ENCODE assay signal across 9 cellular contexts in the genomic region with DNA sequence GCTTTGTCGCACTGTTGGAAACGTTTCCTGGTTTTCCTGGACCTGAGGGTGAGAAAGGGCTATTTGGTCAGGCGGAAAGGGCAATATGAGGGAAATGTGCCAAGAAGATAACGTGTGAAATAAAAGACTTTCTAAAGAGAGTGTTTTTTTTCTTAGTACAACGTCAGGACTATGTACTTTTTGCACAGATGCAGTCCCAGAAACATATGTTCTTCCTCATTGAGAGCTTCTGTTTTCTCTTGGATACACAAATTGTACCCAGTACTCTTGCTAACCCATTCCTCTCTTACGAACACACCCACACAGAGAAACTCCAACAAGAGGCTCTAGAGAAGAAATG. TPM values are rescaled to one million over a fixed set of nuclear protein-coding genes. Genes with fewer than 3 reads are reported as not detected.
DNase-seq lines count a peak whose midpoint lies in the region; ATAC-seq and TF ChIP-seq lines count a peak whose summit lies in the region.
"Had no signal": no experiment of that assay in that cellular context is flagged by ENCODE, and none has a peak within 500 bp of the region (broad histone marks: within the 10 kb centered on the region; RNA-seq: fewer than 3 reads in every experiment).

No MANE protein-coding gene starts in this region.

- peaks cover 10% of the 10 kb centered on the region for H3K27me3 ChIP-seq in iPS-15b (ENCODE audit: control insufficient read depth, insufficient read depth, low read length)

- no peaks in the 10 kb centered on the region for H3K36me3 Mint-ChIP-seq in activated T-helper 1 cell treated with anti-CD3 and anti-CD28 coated beads, Interleukin-12 subunit alpha, Interleukin-12 subunit beta, Interleukin-2, Interleukin-4 antibody, amounts not matched to agents 30 ng/mL and 10 ng/mL and 1 ng/mL, durations not matched to agents 14 hours and 24 hours and 36 hours (ENCODE audit: low read depth)

- H3K4me3 ChIP-seq in iPS-15b (ENCODE audit: low read depth, low read length) (peak overlapping the region; percentile 89), skin epidermis (peak overlapping the region; percentile 23 to 71 (median 43))

- in situ Hi-C loops in GM13977 (cut with MboI; ENCODE audit: low pct_unique_long_range_greater_than_20kb, low sequenced_read_pairs, unreplicated experiment) = no loop called here

- H3K4me3 Mint-ChIP-seq in activated T-helper 1 cell treated with anti-CD3 and anti-CD28 coated beads, Interleukin-12 subunit alpha, Interleukin-12 subunit beta, Interleukin-2, Interleukin-4 antibody, amounts not matched to agents 30 ng/mL and 10 ng/mL and 1 ng/mL, durations not matched to agents 14 hours and 24 hours and 36 hours = peak overlapping the region; percentile 46

- H3K27ac Mint-ChIP-seq in activated T-helper 1 cell treated with anti-CD3 and anti-CD28 coated beads, Interleukin-12 subunit alpha, Interleukin-12 subunit beta, Interleukin-2, Interleukin-4 antibody, amounts not matched to agents 30 ng/mL and 10 ng/mL and 1 ng/mL, durations not matched to agents 14 hours and 24 hours and 36 hours = no peak overlapping the region

- no peaks in the 10 kb centered on the region for H3K9me3 ChIP-seq in iPS-15b (ENCODE audit: control insufficient read depth, insufficient read depth, low read length)

- peaks cover 18% of the 10 kb centered on the region for H3K4me1 ChIP-seq in iPS-15b (ENCODE audit: control insufficient read depth, insufficient read depth, low read length)

- peak overlapping the region in 10 of 21 experiments; percentile 19 to 76 (median 59) for H3K27ac ChIP-seq in skin epidermis

- DNase-seq in NCI-H1694 treated with DMSO at 0.1 percent for 48 hours (lab: John Stamatoyannopoulos, UW) (peak; percentile 32), NCI-H1694 (lab: John Stamatoyannopoulos, UW) (no peak), NCI-H345 treated with DMSO at 0.1 percent for 48 hours (lab: John Stamatoyannopoulos, UW; ENCODE audit: unreplicated experiment) (no peak), GM13977 (ENCODE audit: low spot score) (no peak)
- DNase-seq in activated T-helper 1 cell treated with anti-CD3 and anti-CD28 coated beads, Interleukin-12 subunit alpha, Interleukin-12 subunit beta, Interleukin-2, Interleukin-4 antibody, amounts not matched to agents 30 ng/mL and 10 ng/mL and 1 ng/mL, durations not matched to agents 14 hours and 24 hours and 36 hours (ENCODE audit: low spot score) = no peak
- DNase-seq: cerebellar nuclear complex had no signal

- intact Hi-C loops in activated T-helper 1 cell treated with anti-CD3 and anti-CD28 coated beads, Interleukin-12 subunit alpha, Interleukin-12 subunit beta, Interleukin-2, Interleukin-4 antibody, amounts not matched to agents 30 ng/mL and 10 ng/mL and 1 ng/mL, durations not matched to agents 14 hours and 24 hours and 36 hours (cut with micrococcal nuclease) = loop anchor here (10.0 kb wide), 1 partner anchor 1128 kb away; a partner anchor contains a TSS

- no peaks in the 10 kb centered on the region for H3K9me3 Mint-ChIP-seq in activated T-helper 1 cell treated with anti-CD3 and anti-CD28 coated beads, Interleukin-12 subunit alpha, Interleukin-12 subunit beta, Interleukin-2, Interleukin-4 antibody, amounts not matched to agents 30 ng/mL and 10 ng/mL and 1 ng/mL, durations not matched to agents 14 hours and 24 hours and 36 hours

- TF ChIP-seq CTCF in GM13977 (IDR thresholded peaks at IDR 0.05; ENCODE audit: extremely low read depth, insufficient read depth, missing control alignments) = no peak

- peaks cover 43% of the 10 kb centered on the region for H3K27me3 Mint-ChIP-seq in activated T-helper 1 cell treated with anti-CD3 and anti-CD28 coated beads, Interleukin-12 subunit alpha, Interleukin-12 subunit beta, Interleukin-2, Interleukin-4 antibody, amounts not matched to agents 30 ng/mL and 10 ng/mL and 1 ng/mL, durations not matched to agents 14 hours and 24 hours and 36 hours (ENCODE audit: insufficient read depth)

- peak overlapping the region; percentile 89 for H3K9ac ChIP-seq in iPS-15b (ENCODE audit: low read depth, low read length)

- H3K4me1 Mint-ChIP-seq in activated T-helper 1 cell treated with anti-CD3 and anti-CD28 coated beads, Interleukin-12 subunit alpha, Interleukin-12 subunit beta, Interleukin-2, Interleukin-4 antibody, amounts not matched to agents 30 ng/mL and 10 ng/mL and 1 ng/mL, durations not matched to agents 14 hours and 24 hours and 36 hours (ENCODE audit: low read depth) = peaks cover 14% of the 10 kb centered on the region

- H3K36me3 ChIP-seq in iPS-15b (ENCODE audit: control insufficient read depth, insufficient read depth, low read length) = no peaks in the 10 kb centered on the region

- ATAC-seq in GM21360 (IDR thresholded peaks at IDR 0.05; ENCODE audit: unreplicated experiment) = no peak

RNA-seq across cellular contexts. Expression of a gene that starts 0.7 kb away (rescaled TPM):
- not detected in 2 replicates for total RNA-seq in activated T-helper 1 cell treated with anti-CD3 and anti-CD28 coated beads, Interleukin-12 subunit alpha, Interleukin-12 subunit beta, Interleukin-2, Interleukin-4 antibody, amounts not matched to agents 30 ng/mL and 10 ng/mL and 1 ng/mL, durations not matched to agents 14 hours and 24 hours and 36 hours
